In genomic region chr14:58626441-58626840, GRCh38 we compare ENCODE assay signal across 19 cellular contexts. TPM values are rescaled to one million over a fixed set of nuclear protein-coding genes. Genes with fewer than 3 reads are reported as not detected.
DNase-seq lines count a peak whose midpoint lies in the region; ATAC-seq and TF ChIP-seq lines count a peak whose summit lies in the region.
"Had no signal": no experiment of that assay in that cellular context is flagged by ENCODE, and none has a peak within 500 bp of the region (broad histone marks: within the 10 kb centered on the region; RNA-seq: fewer than 3 reads in every experiment).

No MANE protein-coding gene starts in this region.

- no peaks in the 10 kb centered on the region for H3K79me1 ChIP-seq in H9 (ENCODE audit: insufficient read depth, low read depth, low read length, poor library complexity, severe bottlenecking)

- no peak overlapping the region for H3K56ac ChIP-seq in H9 (ENCODE audit: insufficient read length, low read depth, low read length)

- no peak overlapping the region for H2BK5ac ChIP-seq in H9 (ENCODE audit: insufficient read length, low read length)

- no peak overlapping the region for H3K4me3 ChIP-seq in endodermal cell (ENCODE audit: low read length)
- H3K4me3 ChIP-seq: gastrocnemius medialis, skin epidermis, vagina had no signal

- H3K27me3 Mint-ChIP-seq in H9 (ENCODE audit: low read depth) (peaks cover 82% of the 10 kb centered on the region), endodermal cell (ENCODE audit: insufficient read depth) (peaks cover 15% of the 10 kb centered on the region)
- H3K27me3 Mint-ChIP-seq: stimulated activated naive CD8-positive, alpha-beta T cell treated with anti-CD3 and anti-CD28 coated beads, Interleukin-15, Interleukin-2, amounts not matched to agents 100 ng/mL and 50 ng/mL, for 24 hours had no signal

- H3K27ac ChIP-seq in H9 (ENCODE audit: insufficient read length, low read depth, low read length) (peak overlapping the region; percentile 60), endodermal cell (ENCODE audit: low read depth, low read length) (no peak overlapping the region)
- H3K27ac ChIP-seq: gastrocnemius medialis, skin epidermis, vagina had no signal

- peak; percentile 69 for DNase-seq in AG08395 (ENCODE audit: low spot score)
- no peak for DNase-seq in H9
- peak; percentile 92 for DNase-seq in foreskin melanocyte
- no peak for DNase-seq in endodermal cell
- DNase-seq in dermis blood vessel endothelial cell, result no peak
- DNase-seq in MV-4-11 (lab: John Stamatoyannopoulos, UW), result no peak
- DNase-seq in stimulated activated CD4-positive, alpha-beta T cell treated with anti-CD3 and anti-CD28 coated beads, Interleukin-1b, Interleukin-23, amount 100 ng/mL, for 48 hours, result no peak
- DNase-seq: activated effector memory CD4-positive, alpha-beta T cell treated with Interleukin-2 at 50 U/mL for 16 hours; DMS 273 treated with DMSO at 0.1 percent for 48 hours; gastrocnemius medialis; midbrain; NCI-H1048; NCI-H2171; nucleus accumbens; SHP77 had no signal

- no peak overlapping the region for H3K18ac ChIP-seq in H9 (ENCODE audit: insufficient read length, low read depth, low read length)

- H2BK15ac ChIP-seq in H9 (ENCODE audit: low read depth, low read length), result no peak overlapping the region

- H3K23me2 ChIP-seq in H9 (ENCODE audit: insufficient read length, low read depth, low read length, poor library complexity, severe bottlenecking), result no peaks in the 10 kb centered on the region

- H3K9me3 ChIP-seq in H9 (ENCODE audit: control insufficient read depth, low read depth, low read length) (no peaks in the 10 kb centered on the region), endodermal cell (ENCODE audit: control insufficient read depth, low read length) (no peaks in the 10 kb centered on the region)
- H3K9me3 ChIP-seq: gastrocnemius medialis, vagina had no signal

- H4K20me1 ChIP-seq in H9 (ENCODE audit: control insufficient read depth, insufficient read depth, insufficient read length), result no peaks in the 10 kb centered on the region

- no peaks in the 10 kb centered on the region for H3K36me3 ChIP-seq in endodermal cell (ENCODE audit: control insufficient read depth, insufficient read depth, low read length)
- H3K36me3 ChIP-seq: gastrocnemius medialis, vagina had no signal

- H3T11ph ChIP-seq in H9 (ENCODE audit: low read length), result no peak overlapping the region

- H2BK120ac ChIP-seq in H9 (ENCODE audit: low read depth, low read length, poor library complexity, severe bottlenecking), result no peak overlapping the region

- no peaks in the 10 kb centered on the region for H3K79me2 ChIP-seq in H9 (ENCODE audit: insufficient read depth, low read length)

- no peak overlapping the region for H2AFZ ChIP-seq in H9 (ENCODE audit: low read length)

- no peak overlapping the region for H3K9ac ChIP-seq in H9 (ENCODE audit: extremely low read depth, insufficient read length, low read length)
- H3K9ac ChIP-seq in endodermal cell (ENCODE audit: extremely low read depth, low read length, poor library complexity, severe bottlenecking), result no peak overlapping the region

- H3K4me2 ChIP-seq in H9 (ENCODE audit: insufficient read depth, insufficient read length, low read length), result no peak overlapping the region

- peaks cover 47 to 53% of the 10 kb centered on the region in 2 experiments for H3K4me1 Mint-ChIP-seq in H9
- H3K4me1 Mint-ChIP-seq in endodermal cell, result peaks cover 42% of the 10 kb centered on the region

- H3K4ac ChIP-seq in H9 (ENCODE audit: low read depth, low read length), result no peak overlapping the region

- no peak overlapping the region for H2BK12ac ChIP-seq in H9 (ENCODE audit: insufficient read length, low read depth, low read length)

- H4K91ac ChIP-seq in H9 (ENCODE audit: insufficient read length, low read depth, low read length), result no peak overlapping the region

- H4K8ac ChIP-seq in H9 (replicated peaks; ENCODE audit: insufficient read length, low read depth, low read length), result no peak overlapping the region

- H3K4me1 ChIP-seq in H9 (ENCODE audit: insufficient read depth, low read length) (peaks cover 9% of the 10 kb centered on the region; the same call in 1 of the 2 replicates), endodermal cell (ENCODE audit: control insufficient read depth, insufficient read depth, low read length) (peaks cover 13% of the 10 kb centered on the region)
- H3K4me1 ChIP-seq: gastrocnemius medialis, vagina had no signal

- H3K36me3 Mint-ChIP-seq in H9 (ENCODE audit: insufficient read depth in 1 of 3, low read depth in 3 of 3) (no peaks in the 10 kb centered on the region), endodermal cell (ENCODE audit: low read depth) (no peaks in the 10 kb centered on the region)

- ATAC-seq in SK-N-SH treated with all-trans-retinoic acid at 6 μM for 48 hours, result peak; percentile 73
- ATAC-seq: gastrocnemius medialis had no signal

- H3K27me3 ChIP-seq in H9 (ENCODE audit: insufficient read depth, low read length) (no peaks in the 10 kb centered on the region), endodermal cell (ENCODE audit: control insufficient read depth, insufficient read depth, low read length, poor library complexity, severe bottlenecking) (peaks cover 27% of the 10 kb centered on the region)
- H3K27me3 ChIP-seq: gastrocnemius medialis, vagina had no signal

- no peak overlapping the region for H3K14ac ChIP-seq in H9 (ENCODE audit: insufficient read depth, low read length)

- WGBS in H9 (ENCODE audit: extremely low coverage, insufficient read length, low lambda C conversion rate), result no CpG with 5 or more reads among the region's 3 CpGs
- WGBS in endodermal cell (ENCODE audit: insufficient coverage in 1 of 2, insufficient read length in 1 of 2), 2 experiments, result 35 to 39% methylated on average over 2 to 3 of the region's 3 CpGs

- TF ChIP-seq CTCF in H9 (conservative IDR thresholded peaks at IDR 0.05) (no peak), endodermal cell (conservative IDR thresholded peaks at IDR 0.05) (no peak)

- H3K4me3 Mint-ChIP-seq in H9 (peak overlapping the region in 1 of 2 experiments; percentile 15; a peak in 2 of 5 replicates), endodermal cell (no peak overlapping the region)
- H3K4me3 Mint-ChIP-seq: stimulated activated naive CD8-positive, alpha-beta T cell treated with anti-CD3 and anti-CD28 coated beads, Interleukin-15, Interleukin-2, amounts not matched to agents 100 ng/mL and 50 ng/mL, for 24 hours had no signal

- H3K9me3 Mint-ChIP-seq in H9 (no peaks in the 10 kb centered on the region; a peak in 2 of 5 replicates), endodermal cell (no peaks in the 10 kb centered on the region)
- H3K9me3 Mint-ChIP-seq: stimulated activated naive CD8-positive, alpha-beta T cell treated with anti-CD3 and anti-CD28 coated beads, Interleukin-15, Interleukin-2, amounts not matched to agents 100 ng/mL and 50 ng/mL, for 24 hours had no signal

- no peak overlapping the region for H2BK20ac ChIP-seq in H9 (ENCODE audit: low read depth, low read length, poor library complexity, severe bottlenecking)

- no peak overlapping the region for H3K27ac Mint-ChIP-seq in H9
- H3K27ac Mint-ChIP-seq in endodermal cell, result no peak overlapping the region
- H3K27ac Mint-ChIP-seq: stimulated activated naive CD8-positive, alpha-beta T cell treated with anti-CD3 and anti-CD28 coated beads, Interleukin-15, Interleukin-2, amounts not matched to agents 100 ng/mL and 50 ng/mL, for 24 hours had no signal

- H3K23ac ChIP-seq in H9 (ENCODE audit: insufficient read length, low read depth, low read length), result no peak overlapping the region

- H2AK5ac ChIP-seq in H9 (ENCODE audit: insufficient read length, low read length), result no peak overlapping the region

- no peak overlapping the region for H4K5ac ChIP-seq in H9 (ENCODE audit: insufficient read length, low read depth, low read length)

TF ChIP-seq in SK-N-SH treated with all-trans-retinoic acid at 6 μM for 48 hours, 23 proteins besides CTCF, POLR2A, EP300 and RAD21 (continues in another document):
- TF ChIP-seq ZNF70 (CRISPR knock-in tag; IDR thresholded peaks at IDR 0.05) (no peak), ZFP30 (CRISPR knock-in tag; IDR thresholded peaks at IDR 0.05) (no peak), ZNF565 (CRISPR knock-in tag; conservative IDR thresholded peaks at IDR 0.05; ENCODE audit: low read depth) (no peak), ESRRG (CRISPR knock-in tag; IDR thresholded peaks at IDR 0.05) (no peak), TSHZ2 (CRISPR knock-in tag; IDR thresholded peaks at IDR 0.05) (no peak), ARNTL (CRISPR knock-in tag; IDR thresholded peaks at IDR 0.05; ENCODE audit: borderline replicate concordance, low read depth) (no peak), PPARA (CRISPR knock-in tag; IDR thresholded peaks at IDR 0.05; ENCODE audit: borderline replicate concordance) (no peak), ISL1 (CRISPR knock-in tag; IDR thresholded peaks at IDR 0.05) (no peak)

RNA-seq across cellular contexts. Expression of gene DACT1, which starts 11.3 kb away (rescaled TPM):
- total RNA-seq in H9 (2021) (4.4 and 4.6 TPM in 2 replicates), endodermal cell (1 to 10 TPM in 1 of 2 donors, under 1 TPM in 1; 0.42 to 4.2 TPM), dermis blood vessel endothelial cell (0.05 and 0.34 TPM in 2 replicates)
- polyA plus RNA-seq in endodermal cell (2013, experiment 1 of 2), result 44.5 TPM
- 43.8 TPM for polyA plus RNA-seq in endodermal cell (2013, experiment 2 of 2)

Comparison
In these comparisons a context has a peak if more than half of its experiments do, and no peak if none do; other contexts are left out.
1. DNase-seq: peak in AG08395 (single experiment) and foreskin melanocyte (single experiment); none in H9 (single experiment), endodermal cell (single experiment), dermis blood vessel endothelial cell (single experiment), MV-4-11 (single experiment) and stimulated activated CD4-positive, alpha-beta T cell treated with anti-CD3 and anti-CD28 coated beads, Interleukin-1b, Interleukin-23, amount 100 ng/mL, for 48 hours (single experiment).